14 cellular contexts compared by ENCODE assay signal in genomic region chr2:11054783-11055751, GRCh38.
DNase-seq lines count a peak whose midpoint lies in the region; ATAC-seq and TF ChIP-seq lines count a peak whose summit lies in the region.
"Had no signal": no experiment of that assay in that cellular context is flagged by ENCODE, and none has a peak within 500 bp of the region (broad histone marks: within the 10 kb centered on the region; RNA-seq: fewer than 3 reads in every experiment).

No MANE protein-coding gene starts in this region.

- H3K4me1 ChIP-seq in IMR-90 (ENCODE audit: control insufficient read depth, insufficient read depth, low read length), result no peaks in the 10 kb centered on the region; the same call in 1 of the 2 replicates
- no peaks in the 10 kb centered on the region for H3K4me1 ChIP-seq in upper lobe of right lung
- H3K4me1 ChIP-seq in A673 (ENCODE audit: insufficient read depth, low read length, poor library complexity, severe bottlenecking), result peaks cover 3% of the 10 kb centered on the region
- H3K4me1 ChIP-seq: Caco-2 had no signal

- H3K9me3 ChIP-seq in IMR-90 (ENCODE audit: control insufficient read depth, insufficient read depth, low read length) (no peaks in the 10 kb centered on the region), upper lobe of right lung (no peaks in the 10 kb centered on the region), A673 (ENCODE audit: low read depth, low read length, poor library complexity, severe bottlenecking) (peaks cover 3% of the 10 kb centered on the region)

- no peak for TF ChIP-seq RAD21 in IMR-90 (IDR thresholded peaks at IDR 0.05; ENCODE audit: low read length)

- H2BK5ac ChIP-seq in IMR-90 (ENCODE audit: low read depth, low read length, poor library complexity, severe bottlenecking), result no peak overlapping the region

- H2BK20ac ChIP-seq in IMR-90 (ENCODE audit: low read depth, low read length), result no peak overlapping the region

- DNase-seq in IMR-90, result no peak
- peak; percentile 69 for DNase-seq in osteocyte (ENCODE audit: extremely low spot score, unreplicated experiment)
- no peak for DNase-seq in upper lobe of right lung
- no peak for DNase-seq in NCI-H510A (lab: John Stamatoyannopoulos, UW)
- no peak for DNase-seq in A673 (ENCODE audit: low spot score)
- DNase-seq in stimulated activated CD4-positive, alpha-beta T cell treated with anti-CD3 and anti-CD28 coated beads, Interleukin-1b, Interleukin-23, amount 100 ng/mL, for 48 hours, result no peak
- DNase-seq: AML-193; Caco-2; CD4-positive, alpha-beta T cell; GF-D8; H9 had no signal

- 100% methylated on average over 6 of the region's 15 CpGs; no CpG with 5 or more reads in 1 of the 2 experiments for WGBS in IMR-90 (ENCODE audit: extremely low coverage in 2 of 2, insufficient read length in 1 of 2), 2 experiments

- H3K36me3 Mint-ChIP-seq in brain (no peaks in the 10 kb centered on the region), osteocyte (ENCODE audit: unreplicated experiment) (no peaks in the 10 kb centered on the region)

- intact Hi-C loops in IMR-90 (cut with micrococcal nuclease) (no loop called here), upper lobe of right lung (cut with DNase I) (no loop called here), A673 (cut with micrococcal nuclease; ENCODE audit: unreplicated experiment) (no loop called here)

- H3K4ac ChIP-seq in IMR-90 (ENCODE audit: low read depth, low read length), result no peak overlapping the region

- dilution Hi-C loops in IMR-90 (cut with HindIII; ENCODE audit: low sequenced_read_pairs, unreplicated experiment), result no loop called here

- H2AK5ac ChIP-seq in IMR-90 (ENCODE audit: low read depth, low read length), result peak overlapping the region; percentile 20; the same call in 1 of the 2 replicates

- H4K8ac ChIP-seq in IMR-90 (ENCODE audit: low read depth in 2 of 2, low read length in 2 of 2), result no peak overlapping the region

- H3K79me1 ChIP-seq in IMR-90 (ENCODE audit: low read depth in 1 of 2, low read length in 2 of 2), result no peaks in the 10 kb centered on the region

- H3K4me3 ChIP-seq in IMR-90 (ENCODE audit: insufficient read depth, low read depth, low read length), result no peak overlapping the region
- no peak overlapping the region for H3K4me3 ChIP-seq in upper lobe of right lung
- H3K4me3 ChIP-seq in A673 (ENCODE audit: low read depth, low read length, poor library complexity, severe bottlenecking), result no peak overlapping the region

- H3K14ac ChIP-seq in IMR-90 (replicated peaks; ENCODE audit: low read depth, low read length), result no peak overlapping the region

- H4K20me1 ChIP-seq in IMR-90 (ENCODE audit: insufficient read depth, low read length), result no peaks in the 10 kb centered on the region

- H3K4me2 ChIP-seq in IMR-90 (ENCODE audit: low read depth, low read length), result no peak overlapping the region

- ATAC-seq in IMR-90 (ENCODE audit: low read depth) (no peak), upper lobe of right lung (peak; percentile 27), HG02759 (IDR thresholded peaks at IDR 0.05; ENCODE audit: unreplicated experiment) (no peak)

- no peak overlapping the region for H3K18ac ChIP-seq in IMR-90 (ENCODE audit: low read depth, low read length)

- H2BK120ac ChIP-seq in IMR-90 (ENCODE audit: low read depth, low read length), result no peak overlapping the region

- H2AFZ ChIP-seq in IMR-90 (replicated peaks; ENCODE audit: low read length, poor library complexity), result no peak overlapping the region

- no peak overlapping the region for H4K5ac ChIP-seq in IMR-90 (ENCODE audit: low read depth, low read length)

- H3K27ac ChIP-seq in IMR-90 (ENCODE audit: insufficient read depth, low read length) (no peak overlapping the region), upper lobe of right lung (no peak overlapping the region), A673 (ENCODE audit: low read depth, low read length, poor library complexity, severe bottlenecking) (no peak overlapping the region)
- H3K27ac ChIP-seq: C4-2B had no signal

- CTCF ChIA-PET in IMR-90 (lab: Yijun Ruan, JAX), result no interaction called here
- CTCF ChIA-PET in A673 (lab: Charles Lee), result no interaction called here

- H3K27me3 ChIP-seq in IMR-90 (ENCODE audit: control insufficient read depth, insufficient read depth, low read length) (peaks cover 4% of the 10 kb centered on the region), upper lobe of right lung (no peaks in the 10 kb centered on the region), A673 (replicated peaks; ENCODE audit: insufficient read depth, low read depth, low read length, poor library complexity) (peaks cover 15% of the 10 kb centered on the region)

- H3K4me3 Mint-ChIP-seq in brain (no peak overlapping the region), osteocyte (ENCODE audit: unreplicated experiment) (no peak overlapping the region)
- H3K4me3 Mint-ChIP-seq: CD4-positive, alpha-beta T cell; H9 had no signal

- no TSS peak for BruUV-seq in IMR-90 (replicated peaks; lab: Mats Ljungman, UMichigan)
- no TSS peak for BruUV-seq in A673 (replicated peaks; lab: Mats Ljungman, UMichigan)

- H3K4me1 Mint-ChIP-seq in brain (peaks cover 43% of the 10 kb centered on the region), osteocyte (ENCODE audit: unreplicated experiment) (no peaks in the 10 kb centered on the region)
- H3K4me1 Mint-ChIP-seq: H9 had no signal

- no peak for TF ChIP-seq POLR2A in IMR-90 (IDR thresholded peaks at IDR 0.05; ENCODE audit: low read depth, low read length)

- no peak for TF ChIP-seq CTCF in IMR-90 (conservative IDR thresholded peaks at IDR 0.05; ENCODE audit: low read depth, low read length)
- TF ChIP-seq CTCF in brain (conservative IDR thresholded peaks at IDR 0.05), result no peak
- TF ChIP-seq CTCF in osteocyte (IDR thresholded peaks at IDR 0.05), result no peak
- no peak for TF ChIP-seq CTCF in upper lobe of right lung (IDR thresholded peaks at IDR 0.05)
- no peak for TF ChIP-seq CTCF in A673 (conservative IDR thresholded peaks at IDR 0.05; ENCODE audit: low read depth, low read length)

- H3K27me3 Mint-ChIP-seq in brain (peaks cover 10% of the 10 kb centered on the region), osteocyte (ENCODE audit: unreplicated experiment) (peaks cover 36% of the 10 kb centered on the region)

- H3K23ac ChIP-seq in IMR-90 (ENCODE audit: low read depth, low read length), result no peak overlapping the region

- POLR2A ChIA-PET in IMR-90 (lab: Charles Lee; ENCODE audit: unreplicated experiment) (no interaction called here), A673 (lab: Charles Lee; ENCODE audit: low non-redundant PET) (no interaction called here)

- H3K9me3 Mint-ChIP-seq in brain (peaks cover 3 to 11% (median 8%) of the 10 kb centered on the region in 5 experiments), osteocyte (ENCODE audit: unreplicated experiment) (no peaks in the 10 kb centered on the region)
- H3K9me3 Mint-ChIP-seq: CD4-positive, alpha-beta T cell; H9 had no signal

- no peaks in the 10 kb centered on the region for H3K9me1 ChIP-seq in IMR-90 (ENCODE audit: insufficient read depth, low read length)

- no peak overlapping the region for H4K91ac ChIP-seq in IMR-90 (ENCODE audit: insufficient read depth, low read depth, low read length)

- H2AK9ac ChIP-seq in IMR-90 (replicated peaks; ENCODE audit: low read depth, low read length, poor library complexity), result peak overlapping the region; percentile 9

- in situ Hi-C loops in IMR-90 (cut with MboI; ENCODE audit: low sequenced_read_pairs), result no loop called here

- no peak overlapping the region for H3K9ac ChIP-seq in IMR-90 (ENCODE audit: low read depth, low read length)

- no peak overlapping the region for H2BK15ac ChIP-seq in IMR-90 (ENCODE audit: low read depth, low read length)

- H3K27ac Mint-ChIP-seq in brain, result peak overlapping the region in 3 of 5 experiments; percentile 37 to 92 (median 86)
- H3K27ac Mint-ChIP-seq in osteocyte (ENCODE audit: unreplicated experiment), result no peak overlapping the region
- H3K27ac Mint-ChIP-seq: CD4-positive, alpha-beta T cell; H9 had no signal

- H3K56ac ChIP-seq in IMR-90 (ENCODE audit: extremely low read depth, insufficient read depth, low read length), result no peak overlapping the region

- H3K36me3 ChIP-seq in IMR-90 (ENCODE audit: control insufficient read depth, insufficient read depth, low read length) (no peaks in the 10 kb centered on the region), upper lobe of right lung (no peaks in the 10 kb centered on the region), A673 (ENCODE audit: insufficient read depth, low read length, poor library complexity, severe bottlenecking) (no peaks in the 10 kb centered on the region)

TF ChIP-seq in IMR-90, 13 proteins besides CTCF, POLR2A, EP300 and RAD21 (continues in another document):
- no peak for TF ChIP-seq MXI1 (IDR thresholded peaks at IDR 0.05; ENCODE audit: borderline replicate concordance, low read depth, low read length)
- no peak for TF ChIP-seq SMC3 (IDR thresholded peaks at IDR 0.05; ENCODE audit: low read depth, low read length)
- no peak for TF ChIP-seq MAZ (IDR thresholded peaks at IDR 0.05; ENCODE audit: borderline replicate concordance, low read depth, low read length)
- TF ChIP-seq CHD1 (IDR thresholded peaks at IDR 0.05; ENCODE audit: low read depth, low read length), result no peak
- TF ChIP-seq CEBPB (IDR thresholded peaks at IDR 0.05; ENCODE audit: low read depth, low read length), result no peak
- no peak for TF ChIP-seq ELK1 (IDR thresholded peaks at IDR 0.05; ENCODE audit: borderline replicate concordance, low read depth, low read length)
- TF ChIP-seq RFX5 (IDR thresholded peaks at IDR 0.05; ENCODE audit: low read depth, low read length), result no peak
- no peak for TF ChIP-seq MAFK (IDR thresholded peaks at IDR 0.05; ENCODE audit: low read depth, low read length)
- no peak for TF ChIP-seq USF2 (IDR thresholded peaks at IDR 0.05; ENCODE audit: low read depth, low read length)
- no peak for TF ChIP-seq NFE2L2 (IDR thresholded peaks at IDR 0.05; ENCODE audit: low read depth, low read length)
- TF ChIP-seq BHLHE40 (IDR thresholded peaks at IDR 0.05; ENCODE audit: low read depth, low read length), result no peak
- TF ChIP-seq FOS (IDR thresholded peaks at IDR 0.05; ENCODE audit: low read depth, low read length), result no peak
